ENCODE assay signal across 11 cellular contexts in genomic region chr5:135493406-135494180, GRCh38. TPM values are rescaled to one million over a fixed set of nuclear protein-coding genes. Genes with fewer than 3 reads are reported as not detected.
DNase-seq lines count a peak whose midpoint lies in the region; ATAC-seq, FAIRE-seq and TF ChIP-seq lines count a peak whose summit lies in the region.
"Had no signal": no experiment of that assay in that cellular context is flagged by ENCODE, and none has a peak within 500 bp of the region (broad histone marks: within the 10 kb centered on the region; RNA-seq: fewer than 3 reads in every experiment).

No MANE protein-coding gene starts in this region.

- H3K79me2 ChIP-seq in smooth muscle cell (ENCODE audit: low read depth): no peaks in the 10 kb centered on the region

- no peaks in the 10 kb centered on the region for H3K36me3 ChIP-seq in smooth muscle cell (ENCODE audit: low read depth)

- WGBS in smooth muscle cell (ENCODE audit: low lambda C conversion rate): 70% methylated on average over 8 of the region's 8 CpGs

- TF ChIP-seq CTCF in epithelial cell of proximal tubule (conservative IDR thresholded peaks at IDR 0.05; ENCODE audit: low read depth, low read length) (no peak), smooth muscle cell (IDR thresholded peaks at IDR 0.05; ENCODE audit: borderline replicate concordance, insufficient read depth, poor library complexity, severe bottlenecking) (no peak)

- peaks cover 35% of the 10 kb centered on the region for H3K4me1 ChIP-seq in smooth muscle cell (ENCODE audit: low read depth)

- H3K4me3 ChIP-seq in epithelial cell of proximal tubule (ENCODE audit: low read depth, low read length) (no peak overlapping the region), smooth muscle cell (no peak overlapping the region)

- H3K4me2 ChIP-seq in smooth muscle cell: peak overlapping the region; percentile 67

- H3K27me3 ChIP-seq in smooth muscle cell (ENCODE audit: low read depth): peaks cover 63% of the 10 kb centered on the region

- peak; percentile 29 for DNase-seq in GOT3 (lab: John Stamatoyannopoulos, UW)
- peak; percentile 17 for DNase-seq in RCC 7860 (ENCODE audit: low spot score)
- DNase-seq in epithelial cell of proximal tubule (ENCODE audit: low read depth): peak; percentile 41
- DNase-seq in smooth muscle cell (lab: John Stamatoyannopoulos, UW; ENCODE audit: unreplicated experiment): no peak
- DNase-seq in activated CD4-positive, CD25-positive, alpha-beta regulatory T cell treated with anti-CD3 and anti-CD28 coated beads, Interleukin-2, amount 50 U/mL, for 72 hours: no peak
- DNase-seq: NCI-H187 had no signal

- no peaks in the 10 kb centered on the region for H3K9me3 ChIP-seq in smooth muscle cell (replicated peaks; ENCODE audit: low read depth)

- peak overlapping the region; percentile 35 for H3K9ac ChIP-seq in smooth muscle cell (ENCODE audit: low read depth)

- H2AFZ ChIP-seq in smooth muscle cell (ENCODE audit: low read depth): peak overlapping the region; percentile 18

- H3K27ac ChIP-seq in smooth muscle cell (ENCODE audit: low read depth): peak overlapping the region; percentile 65

- FAIRE-seq in RCC 7860 (lab: Jason Lieb, UNC): no peak
- FAIRE-seq: GM18507 had no signal

- ATAC-seq in HG03378 (IDR thresholded peaks at IDR 0.05; ENCODE audit: unreplicated experiment): no peak
- ATAC-seq in HG03108 (IDR thresholded peaks at IDR 0.05; ENCODE audit: unreplicated experiment): no peak
- ATAC-seq in GM21619 (IDR thresholded peaks at IDR 0.05; ENCODE audit: unreplicated experiment): no peak

- peaks cover 18% of the 10 kb centered on the region for H3F3A ChIP-seq in smooth muscle cell (ENCODE audit: low read depth)

- no peaks in the 10 kb centered on the region for H4K20me1 ChIP-seq in smooth muscle cell (ENCODE audit: low read depth)

RNA-seq across cellular contexts. Expression of gene TIFAB, which starts 41.4 kb away (rescaled TPM):
- total RNA-seq in epithelial cell of proximal tubule: not detected in 2 replicates
- total RNA-seq in smooth muscle cell: under 0.01 TPM in 1 of 2 replicates, not detected in the other
- polyA plus RNA-seq in smooth muscle cell: 0.08 and 0.11 TPM in 2 replicates

RNA-seq across cellular contexts. Expression of gene NEUROG1, which starts 42.2 kb away (rescaled TPM):
- total RNA-seq in epithelial cell of proximal tubule: not detected in 2 replicates
- not detected in 2 replicates for total RNA-seq in smooth muscle cell
- not detected in 2 replicates for polyA plus RNA-seq in smooth muscle cell
- total RNA-seq: mononuclear cell had no signal

RNA-seq across cellular contexts. Expression of gene DCANP1, which starts 46.4 kb away (rescaled TPM):
- total RNA-seq in epithelial cell of proximal tubule (not detected in 2 replicates), smooth muscle cell (not detected in 2 replicates)
- polyA plus RNA-seq in smooth muscle cell: not detected in 2 replicates

Comparison
In these comparisons a context has a peak if more than half of its experiments do, and no peak if none do; other contexts are left out.
1. DNase-seq: peak in GOT3 (single experiment), RCC 7860 (single experiment) and epithelial cell of proximal tubule (single experiment); none in smooth muscle cell (single experiment) and activated CD4-positive, CD25-positive, alpha-beta regulatory T cell treated with anti-CD3 and anti-CD28 coated beads, Interleukin-2, amount 50 U/mL, for 72 hours (single experiment).